In the genomic region with DNA sequence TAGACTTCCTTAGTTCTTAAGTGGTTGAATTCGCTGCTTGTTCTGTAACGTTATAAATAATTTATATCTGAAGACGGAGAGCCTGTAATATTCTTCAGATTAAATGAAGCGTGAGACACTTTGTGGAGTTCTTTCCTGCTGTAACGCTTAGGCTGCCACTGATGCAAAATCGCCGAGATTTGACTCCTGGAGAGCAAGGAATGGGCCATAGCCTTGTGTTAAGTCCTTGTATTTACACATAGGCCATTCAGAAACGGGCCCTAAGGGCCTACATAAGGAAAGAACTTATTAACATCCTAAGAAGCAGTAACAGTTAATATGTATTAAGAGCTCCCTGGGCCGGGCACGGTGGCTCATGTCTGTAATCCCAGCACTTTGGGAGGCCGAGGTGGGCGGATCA, we compare ENCODE assay signal across 8 cellular contexts. TPM values are rescaled to one million over a fixed set of nuclear protein-coding genes. Genes with fewer than 3 reads are reported as not detected.
DNase-seq lines count a peak whose midpoint lies in the region; TF ChIP-seq lines count a peak whose summit lies in the region.

No MANE protein-coding gene starts in this region.

- no peak overlapping the region for H2AFZ ChIP-seq in KMS-11 (ENCODE audit: low read depth)

- no peak for DNase-seq in BE2C
- DNase-seq in GM19238 (ENCODE audit: insufficient read length, low spot score) = no peak
- DNase-seq in activated CD8-positive, alpha-beta memory T cell treated with anti-CD3 and anti-CD28 coated beads, Interleukin-2, amount 50 U/mL, for 48 hours = no peak
- DNase-seq in C1 segment of cervical spinal cord (lab: John Stamatoyannopoulos, UW) = no peak
- DNase-seq in NOMO-1 treated with DMSO at 0.1 percent for 48 hours (lab: John Stamatoyannopoulos, UW; ENCODE audit: unreplicated experiment) = no peak

- TF ChIP-seq CTCF in BE2C (IDR thresholded peaks at IDR 0.05; ENCODE audit: low read depth, low read length) = no peak
- no peak for TF ChIP-seq CTCF in KMS-11 (conservative IDR thresholded peaks at IDR 0.05; ENCODE audit: low read depth, low read length)
- no peak for TF ChIP-seq CTCF in nephron (IDR thresholded peaks at IDR 0.05; ENCODE audit: unreplicated experiment in 3 of 3)

- peak overlapping the region; percentile 58; the same call in 1 of the 2 replicates for H3K9ac ChIP-seq in KMS-11

- peak overlapping the region; percentile 93 for H3K4me3 Mint-ChIP-seq in dendritic cell treated with granulocyte-macrophage colony-stimulating factor and Interleukin-4, amounts not matched to agents 40 ng/mL and 50 ng/mL, for 4 days
- H3K4me3 Mint-ChIP-seq in nephron = peak overlapping the region; percentile 95 to 98 (median 98)

- H3K36me3 ChIP-seq in BE2C (no peaks in the 10 kb centered on the region; the same call in 1 of the 2 replicates), KMS-11 (ENCODE audit: insufficient read depth) (no peaks in the 10 kb centered on the region)

- H3K4me1 Mint-ChIP-seq in dendritic cell treated with granulocyte-macrophage colony-stimulating factor and Interleukin-4, amounts not matched to agents 40 ng/mL and 50 ng/mL, for 4 days (ENCODE audit: low read depth) = peaks cover 58% of the 10 kb centered on the region
- H3K4me1 Mint-ChIP-seq in nephron = peaks cover 32% of the 10 kb centered on the region

- no peaks in the 10 kb centered on the region for H3K9me3 ChIP-seq in BE2C

- no peaks in the 10 kb centered on the region for H3K9me3 Mint-ChIP-seq in dendritic cell treated with granulocyte-macrophage colony-stimulating factor and Interleukin-4, amounts not matched to agents 40 ng/mL and 50 ng/mL, for 4 days
- no peaks in the 10 kb centered on the region for H3K9me3 Mint-ChIP-seq in nephron

- no peak overlapping the region; the same call in 1 of the 2 replicates for H3K27ac ChIP-seq in KMS-11

- peaks cover 21% of the 10 kb centered on the region for H3K79me2 ChIP-seq in KMS-11 (ENCODE audit: insufficient read depth, low read depth)

- no peaks in the 10 kb centered on the region for H3K27me3 Mint-ChIP-seq in dendritic cell treated with granulocyte-macrophage colony-stimulating factor and Interleukin-4, amounts not matched to agents 40 ng/mL and 50 ng/mL, for 4 days
- peaks cover 5% of the 10 kb centered on the region for H3K27me3 Mint-ChIP-seq in nephron (ENCODE audit: low read depth)

- H3K27me3 ChIP-seq in BE2C = no peaks in the 10 kb centered on the region
- H3K27me3 ChIP-seq in KMS-11 (ENCODE audit: insufficient read depth, low read depth) = no peaks in the 10 kb centered on the region

- H3K4me1 ChIP-seq in BE2C (no peaks in the 10 kb centered on the region), KMS-11 (ENCODE audit: low read depth, poor library complexity, severe bottlenecking) (peaks cover 11% of the 10 kb centered on the region)

- intact Hi-C loops in dendritic cell treated with granulocyte-macrophage colony-stimulating factor and Interleukin-4, amounts not matched to agents 40 ng/mL and 50 ng/mL, for 4 days (cut with micrococcal nuclease) = no loop called here

- peak overlapping the region; percentile 81 for H3K4me3 ChIP-seq in BE2C (ENCODE audit: low read depth, low read length)
- no peak overlapping the region for H3K4me3 ChIP-seq in KMS-11 (IDR thresholded peaks at IDR 0.05; ENCODE audit: insufficient read depth, low read depth, low read length)

- H3K27ac Mint-ChIP-seq in dendritic cell treated with granulocyte-macrophage colony-stimulating factor and Interleukin-4, amounts not matched to agents 40 ng/mL and 50 ng/mL, for 4 days = peak overlapping the region; percentile 93
- peak overlapping the region; percentile 54 to 98 (median 81) for H3K27ac Mint-ChIP-seq in nephron

- H4K20me1 ChIP-seq in KMS-11 (ENCODE audit: insufficient read depth) = no peaks in the 10 kb centered on the region

- peaks cover 40% of the 10 kb centered on the region for H3K36me3 Mint-ChIP-seq in dendritic cell treated with granulocyte-macrophage colony-stimulating factor and Interleukin-4, amounts not matched to agents 40 ng/mL and 50 ng/mL, for 4 days (ENCODE audit: low read depth)
- H3K36me3 Mint-ChIP-seq in nephron (ENCODE audit: low read depth) = peaks cover 19% of the 10 kb centered on the region

- H3K4me2 ChIP-seq in KMS-11 = peak overlapping the region; percentile 76

RNA-seq across cellular contexts. Expression of a gene that starts 0.9 kb away (rescaled TPM):
- 98.9 TPM for polyA plus RNA-seq in BE2C (2012; ENCODE audit: insufficient read depth, insufficient read length, low read depth)

RNA-seq across cellular contexts. Expression of a gene that starts 1.2 kb away (rescaled TPM):
- polyA plus RNA-seq in BE2C (2012; ENCODE audit: insufficient read depth, insufficient read length, low read depth) = 13.1 TPM

RNA-seq across cellular contexts. Expression of a gene that starts 26.4 kb away (rescaled TPM):
- 29.6 TPM for polyA plus RNA-seq in BE2C (2012; ENCODE audit: insufficient read depth, insufficient read length, low read depth)

RNA-seq across cellular contexts. Expression of a gene that starts 33.0 kb away (rescaled TPM):
- polyA plus RNA-seq in BE2C (2012; ENCODE audit: insufficient read depth, insufficient read length, low read depth) = 2.3 TPM

RNA-seq across cellular contexts. Expression of a gene that starts 33.5 kb away (rescaled TPM):
- polyA plus RNA-seq in BE2C (2012; ENCODE audit: insufficient read depth, insufficient read length, low read depth) = 5.4 TPM
